In genomic region chr22:45576273-45576625, GRCh38 we compare ENCODE assay signal across 30 cellular contexts.
"Had no signal": no experiment of that assay in that cellular context is flagged by ENCODE, and none has a peak within 500 bp of the region (broad histone marks: within the 10 kb centered on the region; RNA-seq: fewer than 3 reads in every experiment).

No MANE protein-coding gene starts in this region.

- ATAC-seq: activated CD8-positive, alpha-beta T cell treated with anti-CD3 and anti-CD28 coated beads for 36 hours; activated T-cell treated with anti-CD3 and anti-CD28 coated beads, Interleukin-2, amount 50 U/mL, for 72 hours; activated T-helper 17 cell treated with anti-CD3 and anti-CD28 coated beads, Interleukin-2, amount 50 U/mL, for 72 hours had no signal

- H3K27ac ChIP-seq: ascending aorta, cardiac muscle cell, SJCRH30, SK-N-MC had no signal

- H3K27me3 ChIP-seq: ascending aorta had no signal

- H3K4me3 ChIP-seq: ascending aorta, cardiac muscle cell, SJCRH30, SK-N-MC had no signal

- H3K9me3 ChIP-seq: ascending aorta, SJCRH30 had no signal

- H3K36me3 ChIP-seq: cardiac muscle cell, SJCRH30 had no signal

- DNase-seq: activated CD4-positive, alpha-beta T cell treated with anti-CD3 and anti-CD28 coated beads, Interleukin-2, amount 10 ng/mL, durations not matched to agents 24 days and 14 days; activated CD4-positive, alpha-beta T cell treated with anti-CD3 and anti-CD28 coated beads, Interleukin-2, amount 50 U/mL, for 4 hours; activated CD8-positive, alpha-beta T cell treated with anti-CD3 and anti-CD28 coated beads for 36 hours; activated effector memory CD4-positive, alpha-beta T cell treated with anti-CD3 and anti-CD28 coated beads, Interleukin-2, amount 50 U/mL, for 16 hours; activated naive CD4-positive, alpha-beta T cell; activated naive CD4-positive, alpha-beta T cell treated with anti-CD3 and anti-CD28 coated beads, Interleukin-2, amount 50 U/mL, for 16 hours; activated naive CD8-positive, alpha-beta T cell treated with anti-CD3 and anti-CD28 coated beads for 36 hours; activated T-cell treated with anti-CD3 and anti-CD28 coated beads, Interleukin-2, amount 50 U/mL, for 1 hour; activated T-cell treated with anti-CD3 and anti-CD28 coated beads, Interleukin-2, amount 50 U/mL, for 72 hours; amniotic stem cell; Kasumi-1; KG1; MM.1S; NCI-H1092; NCI-H1417; NCI-H146; NCI-H187; NCI-H2029 treated with DMSO at 0.1 percent for 48 hours; NCI-H2107; NCI-H2171; NCI-H510A; NCI-H526; NCI-H748 treated with DMSO at 0.1 percent for 48 hours; SHP77; SJCRH30; T1000 had no signal

- H3K4me1 ChIP-seq: ascending aorta, SJCRH30 had no signal
